Comparison of ENCODE assay signal across 1 cellular context in the genomic region with DNA sequence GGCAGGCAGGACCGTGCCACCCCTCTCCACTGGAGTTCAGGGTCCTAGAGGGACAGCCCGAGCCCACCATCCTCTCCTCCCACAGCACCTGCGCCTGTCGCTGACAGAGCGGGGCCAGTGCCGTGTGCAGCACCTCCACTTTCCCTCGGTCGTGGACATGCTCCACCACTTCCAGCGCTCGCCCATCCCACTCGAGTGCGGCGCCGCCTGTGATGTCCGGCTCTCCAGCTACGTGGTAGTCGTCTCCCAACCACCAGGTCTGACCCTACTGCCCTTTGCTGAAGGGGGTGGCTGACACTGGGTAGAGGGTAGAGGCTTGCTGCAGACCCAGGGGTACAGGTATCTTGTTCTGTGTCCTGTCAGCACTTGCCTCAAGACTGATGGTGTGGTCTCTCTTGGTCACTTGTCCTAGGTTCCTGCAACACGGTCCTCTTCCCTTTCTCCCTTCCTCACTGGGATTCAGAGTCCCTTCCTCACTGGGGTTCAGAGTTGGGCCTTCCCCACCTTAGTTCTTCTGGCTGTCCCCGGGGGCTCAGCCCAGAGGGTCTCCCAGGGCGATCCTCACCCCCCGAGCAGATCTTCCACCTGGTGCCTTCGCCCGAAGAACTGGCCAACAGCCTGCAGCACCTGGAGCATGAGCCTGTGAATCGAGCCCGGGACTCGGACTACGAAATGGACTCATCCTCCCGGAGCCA.
TF ChIP-seq lines count a peak whose summit lies in the region.

No MANE protein-coding gene starts in this region.

TF ChIP-seq in SK-N-SH treated with all-trans-retinoic acid at 6 μM for 48 hours, 23 proteins besides CTCF, POLR2A, EP300 and RAD21 (continued from another document):
- TF ChIP-seq, protein P1, sequence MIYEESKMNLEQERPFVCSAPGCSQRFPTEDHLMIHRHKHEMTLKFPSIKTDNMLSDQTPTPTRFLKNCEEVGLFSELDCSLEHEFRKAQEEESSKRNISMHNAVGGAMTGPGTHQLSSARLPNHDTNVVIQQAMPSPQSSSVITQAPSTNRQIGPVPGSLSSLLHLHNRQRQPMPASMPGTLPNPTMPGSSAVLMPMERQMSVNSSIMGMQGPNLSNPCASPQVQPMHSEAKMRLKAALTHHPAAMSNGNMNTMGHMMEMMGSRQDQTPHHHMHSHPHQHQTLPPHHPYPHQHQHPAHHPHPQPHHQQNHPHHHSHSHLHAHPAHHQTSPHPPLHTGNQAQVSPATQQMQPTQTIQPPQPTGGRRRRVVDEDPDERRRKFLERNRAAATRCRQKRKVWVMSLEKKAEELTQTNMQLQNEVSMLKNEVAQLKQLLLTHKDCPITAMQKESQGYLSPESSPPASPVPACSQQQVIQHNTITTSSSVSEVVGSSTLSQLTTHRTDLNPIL (CRISPR knock-in tag; IDR thresholded peaks at IDR 0.05; ENCODE audit: low read depth): no peak
- TF ChIP-seq ESRRG (CRISPR knock-in tag; IDR thresholded peaks at IDR 0.05) (no peak), ZNF565 (CRISPR knock-in tag; conservative IDR thresholded peaks at IDR 0.05; ENCODE audit: low read depth) (no peak), CSDC2 (CRISPR knock-in tag; IDR thresholded peaks at IDR 0.05) (no peak)
- TF ChIP-seq, protein P2, sequence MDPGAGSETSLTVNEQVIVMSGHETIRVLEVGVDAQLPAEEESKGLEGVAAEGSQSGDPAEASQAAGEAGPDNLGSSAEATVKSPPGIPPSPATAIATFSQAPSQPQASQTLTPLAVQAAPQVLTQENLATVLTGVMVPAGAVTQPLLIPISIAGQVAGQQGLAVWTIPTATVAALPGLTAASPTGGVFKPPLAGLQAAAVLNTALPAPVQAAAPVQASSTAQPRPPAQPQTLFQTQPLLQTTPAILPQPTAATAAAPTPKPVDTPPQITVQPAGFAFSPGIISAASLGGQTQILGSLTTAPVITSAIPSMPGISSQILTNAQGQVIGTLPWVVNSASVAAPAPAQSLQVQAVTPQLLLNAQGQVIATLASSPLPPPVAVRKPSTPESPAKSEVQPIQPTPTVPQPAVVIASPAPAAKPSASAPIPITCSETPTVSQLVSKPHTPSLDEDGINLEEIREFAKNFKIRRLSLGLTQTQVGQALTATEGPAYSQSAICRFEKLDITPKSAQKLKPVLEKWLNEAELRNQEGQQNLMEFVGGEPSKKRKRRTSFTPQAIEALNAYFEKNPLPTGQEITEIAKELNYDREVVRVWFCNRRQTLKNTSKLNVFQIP (CRISPR knock-in tag; IDR thresholded peaks at IDR 0.05; ENCODE audit: borderline replicate concordance, low read depth): no peak
- TF ChIP-seq, protein P3, sequence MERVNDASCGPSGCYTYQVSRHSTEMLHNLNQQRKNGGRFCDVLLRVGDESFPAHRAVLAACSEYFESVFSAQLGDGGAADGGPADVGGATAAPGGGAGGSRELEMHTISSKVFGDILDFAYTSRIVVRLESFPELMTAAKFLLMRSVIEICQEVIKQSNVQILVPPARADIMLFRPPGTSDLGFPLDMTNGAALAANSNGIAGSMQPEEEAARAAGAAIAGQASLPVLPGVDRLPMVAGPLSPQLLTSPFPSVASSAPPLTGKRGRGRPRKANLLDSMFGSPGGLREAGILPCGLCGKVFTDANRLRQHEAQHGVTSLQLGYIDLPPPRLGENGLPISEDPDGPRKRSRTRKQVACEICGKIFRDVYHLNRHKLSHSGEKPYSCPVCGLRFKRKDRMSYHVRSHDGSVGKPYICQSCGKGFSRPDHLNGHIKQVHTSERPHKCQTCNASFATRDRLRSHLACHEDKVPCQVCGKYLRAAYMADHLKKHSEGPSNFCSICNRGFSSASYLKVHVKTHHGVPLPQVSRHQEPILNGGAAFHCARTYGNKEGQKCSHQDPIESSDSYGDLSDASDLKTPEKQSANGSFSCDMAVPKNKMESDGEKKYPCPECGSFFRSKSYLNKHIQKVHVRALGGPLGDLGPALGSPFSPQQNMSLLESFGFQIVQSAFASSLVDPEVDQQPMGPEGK (CRISPR knock-in tag; IDR thresholded peaks at IDR 0.05; ENCODE audit: borderline replicate concordance): no peak
